ENCODE assay signal across 15 cellular contexts in genomic region chr2:193141-193552, GRCh38.
A peak's percentile ranks its signal among the peaks of the same experiment; 100 is the strongest.
DNase-seq lines count a peak whose midpoint lies in the region.
"Had no signal": no experiment of that assay in that cellular context is flagged by ENCODE, and none has a peak within 500 bp of the region (broad histone marks: within the 10 kb centered on the region; RNA-seq: fewer than 3 reads in every experiment).

No MANE protein-coding gene starts in this region.

- no peaks in the 10 kb centered on the region for H3K27me3 ChIP-seq in NT2/D1 (ENCODE audit: insufficient read depth, insufficient read length)
- H3K27me3 ChIP-seq: colonic mucosa had no signal

- DNase-seq in Daoy (ENCODE audit: low read depth) (peak; percentile 81), NT2/D1 (ENCODE audit: low read depth, low spot score) (peak; percentile 13), fibroblast of gingiva (ENCODE audit: low read depth) (peak; percentile 49), NCI-H748 (lab: John Stamatoyannopoulos, UW; ENCODE audit: unreplicated experiment) (no peak), dermis blood vessel endothelial cell (no peak), DMS114 treated with DMSO at 0.1 percent for 48 hours (lab: John Stamatoyannopoulos, UW; ENCODE audit: unreplicated experiment) (no peak), globus pallidus (ENCODE audit: low spot score) (no peak)
- peak; percentile 6 for DNase-seq in stimulated activated CD8-positive, alpha-beta memory T cell treated with anti-CD3 and anti-CD28 coated beads, Interleukin-12 subunit alpha, Interleukin-12 subunit beta, amount 100 ng/mL, for 1 hour (ENCODE audit: low read depth)
- DNase-seq: activated B cell treated with CpG ODN at 0.5 μM for 24 hours, colonic mucosa, foreskin melanocyte, H7, left cardiac atrium, NCI-H1436, NCI-H774 had no signal

- H3K4me3 ChIP-seq in NT2/D1 (ENCODE audit: insufficient read length, low read depth) = no peak overlapping the region
- H3K4me3 ChIP-seq: colonic mucosa had no signal

- H3K9me3 ChIP-seq in NT2/D1 (ENCODE audit: insufficient read depth, low read length) = peaks cover 30% of the 10 kb centered on the region; the same call in 1 of the 2 replicates
- H3K9me3 ChIP-seq: colonic mucosa had no signal

- H3K4me1 ChIP-seq in NT2/D1 (ENCODE audit: insufficient read depth, insufficient read length) = peaks cover 3% of the 10 kb centered on the region
- H3K4me1 ChIP-seq: colonic mucosa had no signal

- no peak overlapping the region for H3K9ac ChIP-seq in NT2/D1 (ENCODE audit: insufficient read length, low read depth)

- no peaks in the 10 kb centered on the region for H3K36me3 ChIP-seq in NT2/D1 (ENCODE audit: insufficient read depth, insufficient read length, low read length)
- H3K36me3 ChIP-seq: colonic mucosa had no signal

Comparison
In these comparisons a context has a peak if more than half of its experiments do, and no peak if none do; other contexts are left out.
1. DNase-seq: peak in Daoy (single experiment), NT2/D1 (single experiment), fibroblast of gingiva (single experiment) and stimulated activated CD8-positive, alpha-beta memory T cell treated with anti-CD3 and anti-CD28 coated beads, Interleukin-12 subunit alpha, Interleukin-12 subunit beta, amount 100 ng/mL, for 1 hour (single experiment); none in NCI-H748 (single experiment), dermis blood vessel endothelial cell (single experiment), DMS114 treated with DMSO at 0.1 percent for 48 hours (single experiment) and globus pallidus (single experiment).